Comparison of ENCODE assay signal across 8 cellular contexts in genomic region chr19:45016388-45017314, GRCh38. TPM values are rescaled to one million over a fixed set of nuclear protein-coding genes. Genes with fewer than 3 reads are reported as not detected.
DNase-seq lines count a peak whose midpoint lies in the region; ATAC-seq and TF ChIP-seq lines count a peak whose summit lies in the region.

No MANE protein-coding gene starts in this region.

- DNase-seq in GM06990 (ENCODE audit: extremely low read depth, insufficient read length) (peak; percentile 82), LHCN-M2 (ENCODE audit: low read depth) (peak; percentile 80), Right ventricle myocardium superior (peak; percentile 67), retinal pigment epithelial cell (ENCODE audit: low read depth) (peak; percentile 49), GOT3 (lab: John Stamatoyannopoulos, UW) (no peak)
- peak; percentile 55 for DNase-seq in activated naive CD4-positive, alpha-beta T cell treated with anti-CD3 and anti-CD28 coated beads, Interleukin-2, amount 50 U/mL, for 16 hours

- intact Hi-C loops in Right ventricle myocardium superior (cut with DNase I): no loop called here

- H3K4me3 ChIP-seq in GM06990 (replicated peaks; ENCODE audit: low read depth, low read length) (peak overlapping the region; percentile 33), retinal pigment epithelial cell (ENCODE audit: low read length) (no peak overlapping the region)

- TF ChIP-seq CTCF in GM06990 (IDR thresholded peaks at IDR 0.05; ENCODE audit: insufficient read depth, low read length, poor library complexity, severe bottlenecking) (peak; percentile 68), retinal pigment epithelial cell (conservative IDR thresholded peaks at IDR 0.05; ENCODE audit: low read depth, low read length) (peak; percentile 83)

- peak; percentile 69 for ATAC-seq in GM21737 (IDR thresholded peaks at IDR 0.05; ENCODE audit: unreplicated experiment)
- peak; percentile 96 for ATAC-seq in SK-N-SH treated with all-trans-retinoic acid at 6 μM for 48 hours
- ATAC-seq in Right ventricle myocardium superior (ENCODE audit: poor library complexity): peak; percentile 80

- peaks cover 7% of the 10 kb centered on the region for H3K36me3 ChIP-seq in GM06990 (ENCODE audit: control insufficient read depth, insufficient read depth, low read length)

- H3K27me3 ChIP-seq in GM06990 (replicated peaks; ENCODE audit: control insufficient read depth, insufficient read depth, low read length): no peaks in the 10 kb centered on the region

TF ChIP-seq in SK-N-SH treated with all-trans-retinoic acid at 6 μM for 48 hours, 23 proteins besides CTCF, POLR2A, EP300 and RAD21:
- TF ChIP-seq ZC3H10 (CRISPR knock-in tag; IDR thresholded peaks at IDR 0.05) (no peak), RARB (CRISPR knock-in tag; IDR thresholded peaks at IDR 0.05) (no peak), CSRNP3 (CRISPR knock-in tag; IDR thresholded peaks at IDR 0.05) (no peak), ZFP3 (CRISPR knock-in tag; IDR thresholded peaks at IDR 0.05) (no peak), BACH2 (CRISPR knock-in tag; IDR thresholded peaks at IDR 0.05; ENCODE audit: borderline replicate concordance) (no peak), CSDC2 (CRISPR knock-in tag; IDR thresholded peaks at IDR 0.05) (no peak), ZNF565 (CRISPR knock-in tag; conservative IDR thresholded peaks at IDR 0.05; ENCODE audit: low read depth) (no peak)
- TF ChIP-seq, protein P1, sequence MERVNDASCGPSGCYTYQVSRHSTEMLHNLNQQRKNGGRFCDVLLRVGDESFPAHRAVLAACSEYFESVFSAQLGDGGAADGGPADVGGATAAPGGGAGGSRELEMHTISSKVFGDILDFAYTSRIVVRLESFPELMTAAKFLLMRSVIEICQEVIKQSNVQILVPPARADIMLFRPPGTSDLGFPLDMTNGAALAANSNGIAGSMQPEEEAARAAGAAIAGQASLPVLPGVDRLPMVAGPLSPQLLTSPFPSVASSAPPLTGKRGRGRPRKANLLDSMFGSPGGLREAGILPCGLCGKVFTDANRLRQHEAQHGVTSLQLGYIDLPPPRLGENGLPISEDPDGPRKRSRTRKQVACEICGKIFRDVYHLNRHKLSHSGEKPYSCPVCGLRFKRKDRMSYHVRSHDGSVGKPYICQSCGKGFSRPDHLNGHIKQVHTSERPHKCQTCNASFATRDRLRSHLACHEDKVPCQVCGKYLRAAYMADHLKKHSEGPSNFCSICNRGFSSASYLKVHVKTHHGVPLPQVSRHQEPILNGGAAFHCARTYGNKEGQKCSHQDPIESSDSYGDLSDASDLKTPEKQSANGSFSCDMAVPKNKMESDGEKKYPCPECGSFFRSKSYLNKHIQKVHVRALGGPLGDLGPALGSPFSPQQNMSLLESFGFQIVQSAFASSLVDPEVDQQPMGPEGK (CRISPR knock-in tag; IDR thresholded peaks at IDR 0.05; ENCODE audit: borderline replicate concordance): no peak

RNA-seq across cellular contexts. Expression of gene RELB, which starts 15.4 kb away (rescaled TPM):
- total RNA-seq in LHCN-M2 (2014; rRNA removed) (4.1 and 4.5 TPM in 2 replicates), Right ventricle myocardium superior (2.9 TPM)
- 6.4 TPM for polyA plus RNA-seq in LHCN-M2 (2012)

RNA-seq across cellular contexts. Expression of gene CLASRP, which starts 22.2 kb away (rescaled TPM):
- total RNA-seq in LHCN-M2 (2014; rRNA removed): 76.0 and 89.8 TPM in 2 replicates
- polyA plus RNA-seq in LHCN-M2 (2012): 27.5 TPM
- total RNA-seq in Right ventricle myocardium superior: 31.7 TPM

RNA-seq across cellular contexts. Expression of gene ZNF296, which starts 59.6 kb away (rescaled TPM):
- not detected in 2 replicates for total RNA-seq in LHCN-M2 (2014; rRNA removed)
- 0.07 TPM for polyA plus RNA-seq in LHCN-M2 (2012)
- total RNA-seq in Right ventricle myocardium superior: 0.32 TPM
